In genomic region chr19:50820549-50821247, GRCh38 we compare ENCODE assay signal across 11 cellular contexts. TPM values are rescaled to one million over a fixed set of nuclear protein-coding genes. Genes with fewer than 3 reads are reported as not detected.
DNase-seq lines count a peak whose midpoint lies in the region; ATAC-seq, FAIRE-seq and TF ChIP-seq lines count a peak whose summit lies in the region.
"Had no signal": no experiment of that assay in that cellular context is flagged by ENCODE, and none has a peak within 500 bp of the region (broad histone marks: within the 10 kb centered on the region; RNA-seq: fewer than 3 reads in every experiment).

No MANE protein-coding gene starts in this region.

- no peak for TF ChIP-seq POLR2A in GM12891 (IDR thresholded peaks at IDR 0.05; ENCODE audit: low read depth, low read length)

- ATAC-seq in HG02973 (IDR thresholded peaks at IDR 0.05; ENCODE audit: unreplicated experiment), result no peak
- ATAC-seq: activated CD4-positive, CD25-positive, alpha-beta regulatory T cell treated with anti-CD3 and anti-CD28 coated beads, Interleukin-2, amount 50 U/mL, for 24 hours had no signal

- H3K36me3 ChIP-seq in iPS-15b (ENCODE audit: control insufficient read depth, insufficient read depth, low read length), result no peaks in the 10 kb centered on the region

- peaks cover 53% of the 10 kb centered on the region for H3K27me3 ChIP-seq in iPS-15b (ENCODE audit: control insufficient read depth, insufficient read depth, low read length)

- peak; percentile 56 for DNase-seq in GM12891 (ENCODE audit: insufficient read length, low spot score)
- peak; percentile 5 for DNase-seq in SKM-1 (lab: John Stamatoyannopoulos, UW; ENCODE audit: unreplicated experiment)
- DNase-seq in ecto neural progenitor cell (ENCODE audit: low spot score), result no peak
- DNase-seq in kidney tubule cell (ENCODE audit: low spot score), result no peak
- no peak for DNase-seq in amygdala (lab: John Stamatoyannopoulos, UW)
- DNase-seq: NCI-H1436; stimulated activated CD4-positive, alpha-beta T cell treated with anti-CD3 and anti-CD28 coated beads, Interleukin-4, amount 100 ng/mL, for 4 hours had no signal

- peaks cover 18% of the 10 kb centered on the region for H3K4me1 ChIP-seq in iPS-15b (ENCODE audit: control insufficient read depth, insufficient read depth, low read length)

- H3K27ac ChIP-seq in 22Rv1, result peak overlapping the region; percentile 93

- H3K4me3 ChIP-seq in iPS-15b (ENCODE audit: low read depth, low read length), result peak overlapping the region; percentile 28

- H3K9me3 ChIP-seq in iPS-15b (ENCODE audit: control insufficient read depth, insufficient read depth, low read length), result no peaks in the 10 kb centered on the region

- no peak for TF ChIP-seq CTCF in 22Rv1 (IDR thresholded peaks at IDR 0.05)

- FAIRE-seq in GM12891 (lab: Jason Lieb, UNC), result peak; percentile 78

- H3K9ac ChIP-seq in iPS-15b (ENCODE audit: low read depth, low read length), result no peak overlapping the region

TF ChIP-seq in GM12891, 5 proteins besides CTCF, POLR2A, EP300 and RAD21:
- TF ChIP-seq POLR2AphosphoS5 (IDR thresholded peaks at IDR 0.05; ENCODE audit: low read depth, low read length) (no peak), SPI1 (IDR thresholded peaks at IDR 0.05; ENCODE audit: low read depth, low read length) (peak; percentile 46; the same call in 1 of the 2 replicates)

RNA-seq across cellular contexts. Expression of gene KLK1, which starts 2.9 kb away (rescaled TPM):
- 41.1 TPM for polyA plus RNA-seq in GM12891 (2012; ENCODE audit: low read depth, missing spikeins)

RNA-seq across cellular contexts. Expression of gene KLK15, which starts 12.7 kb away (rescaled TPM):
- not detected for polyA plus RNA-seq in GM12891 (2012; ENCODE audit: low read depth, missing spikeins)

RNA-seq across cellular contexts. Expression of gene ACP4, which starts 30.5 kb away (rescaled TPM):
- not detected for polyA plus RNA-seq in GM12891 (2012; ENCODE audit: low read depth, missing spikeins)

RNA-seq across cellular contexts. Expression of gene KLK3, which starts 34.0 kb away (rescaled TPM):
- polyA plus RNA-seq in GM12891 (2012; ENCODE audit: low read depth, missing spikeins), result not detected

RNA-seq across cellular contexts. Expression of gene GPR32, which starts 50.4 kb away (rescaled TPM):
- not detected for polyA plus RNA-seq in GM12891 (2012; ENCODE audit: low read depth, missing spikeins)

Comparison
In these comparisons a context has a peak if more than half of its experiments do, and no peak if none do; other contexts are left out.
1. DNase-seq: peak in GM12891 (single experiment) and SKM-1 (single experiment); none in ecto neural progenitor cell (single experiment), kidney tubule cell (single experiment) and amygdala (0 of 56).